In genomic region chr4:174763454-174764104, GRCh38 we compare ENCODE assay signal across 9 cellular contexts.
DNase-seq lines count a peak whose midpoint lies in the region; ATAC-seq and TF ChIP-seq lines count a peak whose summit lies in the region.
"Had no signal": no experiment of that assay in that cellular context is flagged by ENCODE, and none has a peak within 500 bp of the region (broad histone marks: within the 10 kb centered on the region; RNA-seq: fewer than 3 reads in every experiment).

No MANE protein-coding gene starts in this region.

- BruUV-seq in PC-3 (replicated peaks; lab: Mats Ljungman, UMichigan), result no TSS peak
- BruUV-seq in PC-9 (replicated peaks; lab: Mats Ljungman, UMichigan), result no TSS peak

- H3K9me2 ChIP-seq in PC-3 (replicated peaks; ENCODE audit: low read length), result no peaks in the 10 kb centered on the region
- no peaks in the 10 kb centered on the region for H3K9me2 ChIP-seq in PC-9 (ENCODE audit: insufficient read depth)

- H3K4me3 ChIP-seq in PC-3 (ENCODE audit: low read length) (no peak overlapping the region), PC-9 (no peak overlapping the region)
- H3K4me3 ChIP-seq: colonic mucosa had no signal

- H4K20me1 ChIP-seq in PC-3 (ENCODE audit: low read length), result no peaks in the 10 kb centered on the region
- no peaks in the 10 kb centered on the region for H4K20me1 ChIP-seq in PC-9 (ENCODE audit: insufficient read depth)

- H3K9me3 ChIP-seq in PC-3 (ENCODE audit: low read length) (no peaks in the 10 kb centered on the region), PC-9 (ENCODE audit: insufficient read depth, low read depth) (no peaks in the 10 kb centered on the region)
- H3K9me3 ChIP-seq: colonic mucosa had no signal

- no peak overlapping the region for H2AFZ ChIP-seq in PC-3 (ENCODE audit: low read length)
- H2AFZ ChIP-seq in PC-9, result no peak overlapping the region

- POLR2A ChIA-PET in PC-3 (lab: Charles Lee; ENCODE audit: unreplicated experiment) (no interaction called here), PC-9 (lab: Charles Lee; ENCODE audit: unreplicated experiment) (no interaction called here)

- intact Hi-C loops in PC-3 (cut with micrococcal nuclease), result loop anchor here (5.0 to 10.0 kb wide), 3 partner anchors 361 to 774 kb away; no protein-coding TSS in a partner anchor
- intact Hi-C loops in left colon (cut with DNase I, micrococcal nuclease), result no loop called here
- intact Hi-C loops in PC-9 (cut with micrococcal nuclease; ENCODE audit: unreplicated experiment), result loop anchor here (1.0 to 10.0 kb wide), 2 partner anchors 361 to 774 kb away; no protein-coding TSS in a partner anchor

- DNase-seq in A172 (ENCODE audit: low spot score) (peak; percentile 30), PC-3 (peak; percentile 4), left colon (no peak), NCI-H128 (lab: John Stamatoyannopoulos, UW; ENCODE audit: unreplicated experiment) (no peak), PC-9 (no peak)
- DNase-seq in stimulated activated CD4-positive, alpha-beta T cell treated with anti-CD3 and anti-CD28 coated beads, Interleukin-4, amount 100 ng/mL, for 24 hours, result no peak
- DNase-seq: colonic mucosa had no signal

- H3K79me2 ChIP-seq in PC-3 (ENCODE audit: low read length), result no peaks in the 10 kb centered on the region
- no peaks in the 10 kb centered on the region for H3K79me2 ChIP-seq in PC-9 (ENCODE audit: low read depth)

- H3K36me3 ChIP-seq in PC-3 (ENCODE audit: low read depth, low read length), result no peaks in the 10 kb centered on the region
- H3K36me3 ChIP-seq in PC-9 (ENCODE audit: low read depth), result no peaks in the 10 kb centered on the region
- H3K36me3 ChIP-seq: colonic mucosa had no signal

- H3F3A ChIP-seq in PC-3 (ENCODE audit: low read length, unreplicated experiment) (no peaks in the 10 kb centered on the region), PC-9 (ENCODE audit: insufficient read depth, low read depth) (no peaks in the 10 kb centered on the region)

- peaks cover 9% of the 10 kb centered on the region for H3K4me1 ChIP-seq in PC-3 (ENCODE audit: insufficient read depth, low read length)
- no peaks in the 10 kb centered on the region for H3K4me1 ChIP-seq in PC-9 (replicated peaks; ENCODE audit: insufficient read depth)
- H3K4me1 ChIP-seq: colonic mucosa had no signal

- H3K27ac ChIP-seq in PC-3 (ENCODE audit: low read length) (no peak overlapping the region), PC-9 (no peak overlapping the region)
- H3K27ac ChIP-seq: colonic mucosa had no signal

- H3K27me3 ChIP-seq in PC-3 (ENCODE audit: low read length), result no peaks in the 10 kb centered on the region
- no peaks in the 10 kb centered on the region for H3K27me3 ChIP-seq in PC-9 (ENCODE audit: insufficient read depth, low read depth)
- H3K27me3 ChIP-seq: colonic mucosa had no signal

- no peak overlapping the region for H3K9ac ChIP-seq in PC-3 (ENCODE audit: low read length)

- ATAC-seq in GM19397 (IDR thresholded peaks at IDR 0.05; ENCODE audit: unreplicated experiment), result peak; percentile 54
- peak; percentile 62 for ATAC-seq in HG02943 (IDR thresholded peaks at IDR 0.05; ENCODE audit: low read depth, unreplicated experiment)
- ATAC-seq in PC-3, result peak; percentile 49
- ATAC-seq in left colon, result no peak

- H3K4me2 ChIP-seq in PC-3 (ENCODE audit: low read length), result peak overlapping the region; percentile 27; the same call in 1 of the 2 replicates
- H3K4me2 ChIP-seq in PC-9, result no peak overlapping the region

- CTCF ChIA-PET in PC-3 (lab: Charles Lee) (interaction anchor here (0.9 kb wide), 2 partner anchors 402 to 764 kb away, joined by 3 to 6 read pairs; no protein-coding TSS in a partner anchor), PC-9 (lab: Charles Lee) (no interaction called here)

- TF ChIP-seq CTCF in PC-3 (conservative IDR thresholded peaks at IDR 0.05; ENCODE audit: low read depth, low read length) (no peak), PC-9 (conservative IDR thresholded peaks at IDR 0.05) (no peak)

Comparison
In these comparisons a context has a peak if more than half of its experiments do, and no peak if none do; other contexts are left out.
1. DNase-seq: peak in A172 (single experiment) and PC-3 (single experiment); none in left colon (0 of 2), NCI-H128 (single experiment), stimulated activated CD4-positive, alpha-beta T cell treated with anti-CD3 and anti-CD28 coated beads, Interleukin-4, amount 100 ng/mL, for 24 hours (single experiment) and PC-9 (0 of 2).
2. intact Hi-C loops: an anchor here in PC-3 (5.0 to 10.0 kb wide) and PC-9 (1.0 to 10.0 kb wide); none called in left colon.